Comparison of ENCODE assay signal across 1 cellular context in the genomic region with DNA sequence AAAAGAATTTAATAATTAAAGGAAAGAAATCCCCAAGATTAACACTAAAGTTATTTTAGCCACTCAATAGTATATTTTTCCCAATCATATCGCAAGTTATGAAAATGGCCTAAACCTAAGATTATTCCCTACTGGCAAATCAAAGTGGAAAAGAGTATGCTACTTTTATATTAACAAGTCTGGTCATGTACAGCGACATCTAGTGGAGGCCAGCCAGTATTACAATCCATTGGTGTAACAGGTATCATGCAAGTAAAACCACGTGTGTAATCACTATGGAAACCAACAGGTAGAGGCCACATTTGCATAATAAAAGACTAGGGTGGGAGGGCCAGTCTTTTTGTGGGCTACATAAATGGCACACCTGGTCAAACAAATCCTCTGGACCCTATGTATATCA.
TF ChIP-seq lines count a peak whose summit lies in the region.

No MANE protein-coding gene starts in this region.

TF ChIP-seq in GM12878, 131 proteins besides CTCF, POLR2A, EP300 and RAD21 (continued from another document):
- TF ChIP-seq IKZF1 (conservative IDR thresholded peaks at IDR 0.05) = no peak
- TF ChIP-seq RCOR1 (conservative IDR thresholded peaks at IDR 0.05; ENCODE audit: low read depth, low read length) = no peak
- no peak for TF ChIP-seq TCF3 (IDR thresholded peaks at IDR 0.05; ENCODE audit: borderline replicate concordance, insufficient read depth, low read depth, low read length)
- TF ChIP-seq, protein P1, sequence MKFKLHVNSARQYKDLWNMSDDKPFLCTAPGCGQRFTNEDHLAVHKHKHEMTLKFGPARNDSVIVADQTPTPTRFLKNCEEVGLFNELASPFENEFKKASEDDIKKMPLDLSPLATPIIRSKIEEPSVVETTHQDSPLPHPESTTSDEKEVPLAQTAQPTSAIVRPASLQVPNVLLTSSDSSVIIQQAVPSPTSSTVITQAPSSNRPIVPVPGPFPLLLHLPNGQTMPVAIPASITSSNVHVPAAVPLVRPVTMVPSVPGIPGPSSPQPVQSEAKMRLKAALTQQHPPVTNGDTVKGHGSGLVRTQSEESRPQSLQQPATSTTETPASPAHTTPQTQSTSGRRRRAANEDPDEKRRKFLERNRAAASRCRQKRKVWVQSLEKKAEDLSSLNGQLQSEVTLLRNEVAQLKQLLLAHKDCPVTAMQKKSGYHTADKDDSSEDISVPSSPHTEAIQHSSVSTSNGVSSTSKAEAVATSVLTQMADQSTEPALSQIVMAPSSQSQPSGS (IDR thresholded peaks at IDR 0.05; ENCODE audit: low read length) = no peak
- TF ChIP-seq IRF4 (IDR thresholded peaks at IDR 0.05; ENCODE audit: low read depth, low read length) = no peak
- TF ChIP-seq SMAD5 (IDR thresholded peaks at IDR 0.05; ENCODE audit: low read depth) = no peak
- TF ChIP-seq ETV6 (conservative IDR thresholded peaks at IDR 0.05 in 1 of 2, IDR thresholded peaks at IDR 0.05 in 1 of 2; ENCODE audit: borderline replicate concordance in 1 of 2, low read depth in 1 of 2) = no peak
- TF ChIP-seq NR2C1 (IDR thresholded peaks at IDR 0.05) = no peak
- TF ChIP-seq STAT3 (IDR thresholded peaks at IDR 0.05; ENCODE audit: low read depth, low read length) = no peak
- no peak for TF ChIP-seq EGR1 (IDR thresholded peaks at IDR 0.05; ENCODE audit: borderline replicate concordance in 1 of 2, low read depth in 2 of 2, low read length in 2 of 2)
- TF ChIP-seq NFXL1 (IDR thresholded peaks at IDR 0.05; ENCODE audit: borderline replicate concordance) = no peak
